ENCODE assay signal across 15 cellular contexts in the genomic region with DNA sequence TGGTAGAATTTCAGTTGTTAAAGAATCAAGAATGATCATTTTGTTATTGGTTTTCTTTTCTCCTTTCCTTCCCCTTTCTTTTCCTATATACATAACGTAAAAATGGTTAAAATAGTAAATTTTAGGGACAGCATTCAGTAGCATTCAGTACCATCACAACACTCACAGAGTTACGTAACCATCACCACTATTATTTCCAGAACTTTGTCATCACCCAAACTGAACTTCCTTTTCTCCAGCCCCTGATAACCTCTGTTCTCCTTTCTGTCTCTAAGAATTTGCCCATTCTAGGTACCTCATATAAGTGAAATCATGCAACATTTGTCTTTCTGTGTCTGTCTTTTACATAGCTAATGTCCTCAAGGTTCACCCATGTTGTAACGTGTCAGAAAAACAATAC.
DNase-seq lines count a peak whose midpoint lies in the region; ATAC-seq and TF ChIP-seq lines count a peak whose summit lies in the region.
"Had no signal": no experiment of that assay in that cellular context is flagged by ENCODE, and none has a peak within 500 bp of the region (broad histone marks: within the 10 kb centered on the region; RNA-seq: fewer than 3 reads in every experiment).

No MANE protein-coding gene starts in this region.

- H3K36me3 ChIP-seq in breast epithelium (no peaks in the 10 kb centered on the region), mammary epithelial cell (ENCODE audit: insufficient read depth, low read length) (peaks cover 8% of the 10 kb centered on the region), aorta (ENCODE audit: control insufficient read depth in 1 of 2, insufficient read depth in 2 of 2, low read length in 1 of 2) (no peaks in the 10 kb centered on the region)

- H3K27me3 Mint-ChIP-seq in dendritic cell treated with granulocyte-macrophage colony-stimulating factor and Interleukin-4, amounts not matched to agents 40 ng/mL and 50 ng/mL, for 4 days: no peaks in the 10 kb centered on the region
- H3K27me3 Mint-ChIP-seq in naive B cell: no peaks in the 10 kb centered on the region
- H3K27me3 Mint-ChIP-seq: activated T-helper 17 cell treated with anti-CD3 and anti-CD28 coated beads, Interleukin-2, amount 50 U/mL, for 72 hours; stimulated activated naive CD8-positive, alpha-beta T cell treated with anti-CD3 and anti-CD28 coated beads, Interleukin-15, Interleukin-2, amounts not matched to agents 100 ng/mL and 50 ng/mL, for 24 hours had no signal

- no peaks in the 10 kb centered on the region for H4K20me1 ChIP-seq in mammary epithelial cell (ENCODE audit: insufficient read depth, low read length)

- 95% methylated on average over 3 of the region's 3 CpGs for WGBS in mammary epithelial cell (ENCODE audit: low coverage, missing lambda C conversion rate)
- 89 to 90% methylated on average over 3 of the region's 3 CpGs for WGBS in aorta, 2 donors

- TF ChIP-seq CTCF in breast epithelium (IDR thresholded peaks at IDR 0.05) (no peak), mammary epithelial cell (conservative IDR thresholded peaks at IDR 0.05 in 1 of 2, IDR thresholded peaks at IDR 0.05 in 1 of 2; ENCODE audit: extremely low read depth in 1 of 2, insufficient read depth in 1 of 2, low read depth in 1 of 2, low read length in 2 of 2) (no peak), GM13977 (IDR thresholded peaks at IDR 0.05; ENCODE audit: extremely low read depth, insufficient read depth, missing control alignments) (no peak)

- H3K4me3 Mint-ChIP-seq in dendritic cell treated with granulocyte-macrophage colony-stimulating factor and Interleukin-4, amounts not matched to agents 40 ng/mL and 50 ng/mL, for 4 days: peak overlapping the region; percentile 34
- no peak overlapping the region for H3K4me3 Mint-ChIP-seq in naive B cell
- H3K4me3 Mint-ChIP-seq: activated T-helper 17 cell treated with anti-CD3 and anti-CD28 coated beads, Interleukin-2, amount 50 U/mL, for 72 hours; stimulated activated naive CD8-positive, alpha-beta T cell treated with anti-CD3 and anti-CD28 coated beads, Interleukin-15, Interleukin-2, amounts not matched to agents 100 ng/mL and 50 ng/mL, for 24 hours had no signal

- peak overlapping the region; percentile 88 for H3K27ac Mint-ChIP-seq in dendritic cell treated with granulocyte-macrophage colony-stimulating factor and Interleukin-4, amounts not matched to agents 40 ng/mL and 50 ng/mL, for 4 days
- H3K27ac Mint-ChIP-seq in naive B cell: peak overlapping the region in 5 of 6 donors; percentile 12 to 81 (median 31)
- H3K27ac Mint-ChIP-seq: activated T-helper 17 cell treated with anti-CD3 and anti-CD28 coated beads, Interleukin-2, amount 50 U/mL, for 72 hours; stimulated activated naive CD8-positive, alpha-beta T cell treated with anti-CD3 and anti-CD28 coated beads, Interleukin-15, Interleukin-2, amounts not matched to agents 100 ng/mL and 50 ng/mL, for 24 hours had no signal

- intact Hi-C loops in breast epithelium (cut with DNase I; ENCODE audit: low total_unique reads): no loop called here
- intact Hi-C loops in mammary epithelial cell (cut with micrococcal nuclease): no loop called here
- intact Hi-C loops in dendritic cell treated with granulocyte-macrophage colony-stimulating factor and Interleukin-4, amounts not matched to agents 40 ng/mL and 50 ng/mL, for 4 days (cut with micrococcal nuclease): loop anchor here (2.0 kb wide), 1 partner anchor 35 kb away; no protein-coding TSS in a partner anchor
- intact Hi-C loops in aorta (cut with DNase I): no loop called here

- H3K4me2 ChIP-seq in mammary epithelial cell (ENCODE audit: insufficient read depth, low read depth, low read length): no peak overlapping the region

- dilution Hi-C loops in mammary epithelial cell (cut with HindIII; ENCODE audit: low sequenced_read_pairs): loop anchor here (5.0 kb wide), 1 partner anchor 82 kb away; no protein-coding TSS in a partner anchor

- peaks cover 68% of the 10 kb centered on the region for H3K4me1 Mint-ChIP-seq in dendritic cell treated with granulocyte-macrophage colony-stimulating factor and Interleukin-4, amounts not matched to agents 40 ng/mL and 50 ng/mL, for 4 days (ENCODE audit: low read depth)
- H3K4me1 Mint-ChIP-seq in naive B cell: peaks cover 45 to 56% (median 55%) of the 10 kb centered on the region in 3 donors

- H3K9ac ChIP-seq in mammary epithelial cell (ENCODE audit: insufficient read depth, low read length): no peak overlapping the region

- ATAC-seq in naive B cell (ENCODE audit: low read depth in 2 of 2) (no peak), aorta (ENCODE audit: low FRiP score) (peak; percentile 64), HG02678 (IDR thresholded peaks at IDR 0.05; ENCODE audit: unreplicated experiment) (no peak)
- ATAC-seq: activated T-helper 17 cell treated with anti-CD3 and anti-CD28 coated beads, Interleukin-2, amount 50 U/mL, for 72 hours; HCT116 had no signal

- H2AFZ ChIP-seq in mammary epithelial cell (ENCODE audit: low read depth, low read length): no peak overlapping the region

- H3K79me2 ChIP-seq in mammary epithelial cell (ENCODE audit: insufficient read depth, low read length): peaks cover 21% of the 10 kb centered on the region

- BruUV-seq in mammary epithelial cell (replicated peaks; lab: Mats Ljungman, UMichigan): no TSS peak

- no peak for DNase-seq in breast epithelium (ENCODE audit: low spot score in 2 of 2)
- no peak for DNase-seq in mammary epithelial cell
- no peak for DNase-seq in naive B cell
- no peak for DNase-seq in aorta
- DNase-seq in GM13977 (ENCODE audit: low spot score): no peak
- DNase-seq in RKO (ENCODE audit: low spot score): no peak
- DNase-seq: activated CD4-positive, CD25-positive, alpha-beta regulatory T cell treated with anti-CD3 and anti-CD28 coated beads, Interleukin-2, amount 50 U/mL, for 72 hours; cerebellar nuclear complex; DND-41; Karpas-422 had no signal

- H3K27ac ChIP-seq in breast epithelium (peak overlapping the region; percentile 84 to 85), mammary epithelial cell (ENCODE audit: insufficient read depth, low read depth, low read length) (no peak overlapping the region), aorta (ENCODE audit: low read depth in 1 of 2, low read length in 2 of 2) (no peak overlapping the region)

- no peaks in the 10 kb centered on the region for H3K4me1 ChIP-seq in breast epithelium
- H3K4me1 ChIP-seq in mammary epithelial cell (ENCODE audit: insufficient read depth, low read length): no peaks in the 10 kb centered on the region
- H3K4me1 ChIP-seq in aorta (ENCODE audit: control insufficient read depth in 1 of 2, insufficient read depth in 2 of 2, low read length in 2 of 2): peaks cover 0 to 5% of the 10 kb centered on the region in 2 donors

- H3K27me3 ChIP-seq in breast epithelium (no peaks in the 10 kb centered on the region), mammary epithelial cell (ENCODE audit: insufficient read depth, low read length) (no peaks in the 10 kb centered on the region), aorta (ENCODE audit: control insufficient read depth in 1 of 2, insufficient read depth in 2 of 2, low read length in 1 of 2) (no peaks in the 10 kb centered on the region)

- in situ Hi-C loops in mammary epithelial cell (cut with MboI; ENCODE audit: low sequenced_read_pairs in 2 of 2) (no loop called here), GM13977 (cut with MboI; ENCODE audit: low pct_unique_long_range_greater_than_20kb, low sequenced_read_pairs, unreplicated experiment) (no loop called here)

- H3K9me3 Mint-ChIP-seq in dendritic cell treated with granulocyte-macrophage colony-stimulating factor and Interleukin-4, amounts not matched to agents 40 ng/mL and 50 ng/mL, for 4 days: no peaks in the 10 kb centered on the region
- H3K9me3 Mint-ChIP-seq in naive B cell: no peaks in the 10 kb centered on the region
- H3K9me3 Mint-ChIP-seq: activated T-helper 17 cell treated with anti-CD3 and anti-CD28 coated beads, Interleukin-2, amount 50 U/mL, for 72 hours; stimulated activated naive CD8-positive, alpha-beta T cell treated with anti-CD3 and anti-CD28 coated beads, Interleukin-15, Interleukin-2, amounts not matched to agents 100 ng/mL and 50 ng/mL, for 24 hours had no signal

- no peak for TF ChIP-seq POLR2A in breast epithelium (IDR thresholded peaks at IDR 0.05)

- H3K4me3 ChIP-seq in breast epithelium (peak overlapping the region in 2 of 3 donors; percentile 34 to 53), mammary epithelial cell (replicated peaks in 1 of 3; ENCODE audit: insufficient read depth in 1 of 3, low read depth in 2 of 3, low read length in 3 of 3) (no peak overlapping the region), aorta (ENCODE audit: low read length in 2 of 2) (no peak overlapping the region)

- H3K9me3 ChIP-seq in breast epithelium (no peaks in the 10 kb centered on the region), mammary epithelial cell (replicated peaks; ENCODE audit: insufficient read depth, low read length) (no peaks in the 10 kb centered on the region), aorta (ENCODE audit: control insufficient read depth, low read length) (no peaks in the 10 kb centered on the region)

- CTCF ChIA-PET in mammary epithelial cell (lab: Charles Lee; ENCODE audit: low non-redundant PET): no interaction called here

- H3K36me3 Mint-ChIP-seq in dendritic cell treated with granulocyte-macrophage colony-stimulating factor and Interleukin-4, amounts not matched to agents 40 ng/mL and 50 ng/mL, for 4 days (ENCODE audit: low read depth): no peaks in the 10 kb centered on the region
- H3K36me3 Mint-ChIP-seq in naive B cell: peaks cover 6 to 28% of the 10 kb centered on the region in 2 donors

Comparison
In these comparisons a context has a peak if more than half of its experiments do, and no peak if none do; other contexts are left out.
1. H3K27ac ChIP-seq: peak in breast epithelium (2 of 2); none in mammary epithelial cell (single experiment) and aorta (0 of 2).
2. H3K4me3 ChIP-seq: peak in breast epithelium (2 of 3); none in mammary epithelial cell (0 of 3) and aorta (0 of 2).